In genomic region chr4:123919576-123920098, GRCh38 we compare ENCODE assay signal across 20 cellular contexts.
DNase-seq lines count a peak whose midpoint lies in the region; ATAC-seq, FAIRE-seq and TF ChIP-seq lines count a peak whose summit lies in the region.
"Had no signal": no experiment of that assay in that cellular context is flagged by ENCODE, and none has a peak within 500 bp of the region (broad histone marks: within the 10 kb centered on the region; RNA-seq: fewer than 3 reads in every experiment).

No MANE protein-coding gene starts in this region.

- H4K20me1 ChIP-seq in keratinocyte (ENCODE audit: control insufficient read depth, extremely low read depth, insufficient read depth, low read length) (no peaks in the 10 kb centered on the region), osteoblast (ENCODE audit: insufficient read depth, low read length) (no peaks in the 10 kb centered on the region)

- no peak overlapping the region for H3K27ac Mint-ChIP-seq in Caco-2 (ENCODE audit: unreplicated experiment)
- H3K27ac Mint-ChIP-seq: CD4-positive, CD25-positive, alpha-beta regulatory T cell; CD8-positive, alpha-beta memory T cell; GM23338; HFFc6 had no signal

- H3K36me3 Mint-ChIP-seq in Caco-2 (ENCODE audit: insufficient read depth, unreplicated experiment): no peaks in the 10 kb centered on the region
- H3K36me3 Mint-ChIP-seq: CD4-positive, CD25-positive, alpha-beta regulatory T cell; CD8-positive, alpha-beta memory T cell had no signal

- CTCF ChIA-PET in Caco-2 (lab: Charles Lee): no interaction called here

- H3K27me3 ChIP-seq in right atrium auricular region: no peaks in the 10 kb centered on the region
- H3K27me3 ChIP-seq in keratinocyte (ENCODE audit: control insufficient read depth, extremely low read depth, insufficient read depth, low read length): no peaks in the 10 kb centered on the region
- H3K27me3 ChIP-seq in osteoblast (ENCODE audit: insufficient read depth, low read length): no peaks in the 10 kb centered on the region
- no peaks in the 10 kb centered on the region for H3K27me3 ChIP-seq in Caco-2 (replicated peaks; ENCODE audit: control insufficient read depth, insufficient read depth, low read length)
- H3K27me3 ChIP-seq: BE2C had no signal

- H3K4me3 Mint-ChIP-seq in Caco-2 (ENCODE audit: unreplicated experiment): no peak overlapping the region
- H3K4me3 Mint-ChIP-seq: CD4-positive, CD25-positive, alpha-beta regulatory T cell; CD8-positive, alpha-beta memory T cell; GM23338; HFFc6 had no signal

- dilution Hi-C loops in keratinocyte (cut with MboI; ENCODE audit: extremely low pct_ligation_motif_present, low sequenced_read_pairs): no loop called here

- no TSS peak for BruUV-seq in Caco-2 (replicated peaks; lab: Mats Ljungman, UMichigan)

- no peak overlapping the region for H3K4me3 ChIP-seq in right atrium auricular region
- no peak overlapping the region for H3K4me3 ChIP-seq in keratinocyte (ENCODE audit: control insufficient read depth in 2 of 3, extremely low read depth in 1 of 3, insufficient read depth in 2 of 3, low read depth in 1 of 3, low read length in 3 of 3)
- H3K4me3 ChIP-seq in osteoblast (ENCODE audit: insufficient read depth, low read length): no peak overlapping the region
- no peak overlapping the region for H3K4me3 ChIP-seq in Caco-2 (ENCODE audit: low read depth, low read length)
- H3K4me3 ChIP-seq in foreskin fibroblast (ENCODE audit: low read depth in 1 of 2, low read length in 2 of 2): no peak overlapping the region
- H3K4me3 ChIP-seq: GM23338 had no signal

- peak; percentile 30 for ATAC-seq in left ventricle myocardium superior
- ATAC-seq: GM23338, HCT116 had no signal

- DNase-seq in left ventricle myocardium superior (no peak), right atrium auricular region (ENCODE audit: low spot score) (no peak), keratinocyte (ENCODE audit: low read depth, low spot score) (no peak), osteoblast (ENCODE audit: insufficient read length, low spot score, missing footprints) (no peak), Caco-2 (no peak), foreskin fibroblast (no peak), COLO829 (ENCODE audit: low spot score) (no peak)
- DNase-seq: BE2C; C1 segment of cervical spinal cord; Calu3; CD4-positive, CD25-positive, alpha-beta regulatory T cell; CD8-positive, alpha-beta memory T cell; DMS79 treated with DMSO at 0.1 percent for 48 hours; GF-D8; H7; HFFc6; IMR-90 had no signal

- POLR2A ChIA-PET in Caco-2 (lab: Charles Lee): no interaction called here

- no peak for TF ChIP-seq CTCF in right atrium auricular region (IDR thresholded peaks at IDR 0.05)
- no peak for TF ChIP-seq CTCF in keratinocyte (optimal IDR thresholded peaks at IDR 0.05 in 1 of 3, IDR thresholded peaks at IDR 0.05 in 1 of 3, conservative IDR thresholded peaks at IDR 0.05 in 1 of 3; ENCODE audit: extremely low read depth in 1 of 3, insufficient read depth in 2 of 3, low read length in 3 of 3)
- TF ChIP-seq CTCF in osteoblast (IDR thresholded peaks at IDR 0.05; ENCODE audit: extremely low read depth, low read depth, low read length): no peak
- no peak for TF ChIP-seq CTCF in Caco-2 (IDR thresholded peaks at IDR 0.05; ENCODE audit: insufficient read depth in 1 of 2, low read depth in 1 of 2, low read length in 1 of 2, severe bottlenecking in 1 of 2, unreplicated experiment in 1 of 2)
- TF ChIP-seq CTCF in foreskin fibroblast (IDR thresholded peaks at IDR 0.05; ENCODE audit: low read depth, low read length): no peak

- H3K4me2 ChIP-seq in keratinocyte (ENCODE audit: control insufficient read depth, extremely low read depth, insufficient read depth, low read depth, low read length) (no peak overlapping the region), osteoblast (ENCODE audit: insufficient read depth, low read length) (no peak overlapping the region)
- H3K4me2 ChIP-seq: GM23338 had no signal

- no peaks in the 10 kb centered on the region for H3K9me3 Mint-ChIP-seq in Caco-2 (ENCODE audit: unreplicated experiment)
- H3K9me3 Mint-ChIP-seq: CD8-positive, alpha-beta memory T cell; GM23338; HFFc6 had no signal

- H3K27me3 Mint-ChIP-seq in Caco-2 (ENCODE audit: insufficient read depth, unreplicated experiment): no peaks in the 10 kb centered on the region
- H3K27me3 Mint-ChIP-seq: CD4-positive, CD25-positive, alpha-beta regulatory T cell; CD8-positive, alpha-beta memory T cell had no signal

- peaks cover 0 to 7% of the 10 kb centered on the region in 2 donors for H3K4me1 ChIP-seq in right atrium auricular region
- no peaks in the 10 kb centered on the region for H3K4me1 ChIP-seq in keratinocyte (ENCODE audit: control insufficient read depth, extremely low read depth, insufficient read depth, low read length)
- H3K4me1 ChIP-seq in osteoblast (ENCODE audit: insufficient read depth, low read length): no peaks in the 10 kb centered on the region
- no peaks in the 10 kb centered on the region for H3K4me1 ChIP-seq in Caco-2
- H3K4me1 ChIP-seq: BE2C had no signal

- no peak overlapping the region for H3K27ac ChIP-seq in right atrium auricular region
- no peak overlapping the region for H3K27ac ChIP-seq in keratinocyte (ENCODE audit: control insufficient read depth, insufficient read depth, low read length)
- H3K27ac ChIP-seq in osteoblast (ENCODE audit: low read depth, low read length): no peak overlapping the region

- no peaks in the 10 kb centered on the region for H3K4me1 Mint-ChIP-seq in Caco-2 (ENCODE audit: low read depth, unreplicated experiment)
- H3K4me1 Mint-ChIP-seq: CD4-positive, CD25-positive, alpha-beta regulatory T cell; CD8-positive, alpha-beta memory T cell; GM23338 had no signal

- H3K36me3 ChIP-seq in right atrium auricular region: no peaks in the 10 kb centered on the region
- H3K36me3 ChIP-seq in keratinocyte (ENCODE audit: control insufficient read depth in 2 of 2, extremely low read depth in 1 of 2, insufficient read depth in 2 of 2, low read length in 2 of 2): no peaks in the 10 kb centered on the region
- no peaks in the 10 kb centered on the region for H3K36me3 ChIP-seq in osteoblast (ENCODE audit: insufficient read depth, low read length)
- H3K36me3 ChIP-seq in Caco-2 (ENCODE audit: control insufficient read depth, insufficient read depth, low read length): no peaks in the 10 kb centered on the region
- H3K36me3 ChIP-seq: BE2C had no signal

- H3K9me1 ChIP-seq in keratinocyte (ENCODE audit: control insufficient read depth, extremely low read depth, insufficient read depth, low read length): no peaks in the 10 kb centered on the region

- no peaks in the 10 kb centered on the region for H3K9me3 ChIP-seq in right atrium auricular region
- no peaks in the 10 kb centered on the region for H3K9me3 ChIP-seq in keratinocyte (ENCODE audit: control insufficient read depth, low read depth, low read length)
- H3K9me3 ChIP-seq in osteoblast (ENCODE audit: low read depth, low read length): no peaks in the 10 kb centered on the region
- H3K9me3 ChIP-seq in Caco-2: no peaks in the 10 kb centered on the region
- H3K9me3 ChIP-seq: BE2C had no signal

- H2AFZ ChIP-seq in keratinocyte (ENCODE audit: control insufficient read depth, low read length): no peak overlapping the region
- peak overlapping the region; percentile 6 for H2AFZ ChIP-seq in osteoblast (ENCODE audit: low read length)
- H2AFZ ChIP-seq: GM23338 had no signal

- intact Hi-C loops in left ventricle myocardium superior (cut with micrococcal nuclease) (no loop called here), Caco-2 (cut with micrococcal nuclease; ENCODE audit: unreplicated experiment) (no loop called here)

- FAIRE-seq in keratinocyte (lab: Jason Lieb, UNC): peak; percentile 13
- FAIRE-seq: HTR-8/SVneo had no signal

- H3K9ac ChIP-seq in keratinocyte (ENCODE audit: control insufficient read depth, extremely low read depth, insufficient read depth, low read length): no peak overlapping the region

- H3K79me2 ChIP-seq in keratinocyte (ENCODE audit: control insufficient read depth, insufficient read depth, low read length) (no peaks in the 10 kb centered on the region), osteoblast (ENCODE audit: insufficient read depth, low read length) (no peaks in the 10 kb centered on the region)
